ENCODE assay signal across 1 cellular context in the genomic region with DNA sequence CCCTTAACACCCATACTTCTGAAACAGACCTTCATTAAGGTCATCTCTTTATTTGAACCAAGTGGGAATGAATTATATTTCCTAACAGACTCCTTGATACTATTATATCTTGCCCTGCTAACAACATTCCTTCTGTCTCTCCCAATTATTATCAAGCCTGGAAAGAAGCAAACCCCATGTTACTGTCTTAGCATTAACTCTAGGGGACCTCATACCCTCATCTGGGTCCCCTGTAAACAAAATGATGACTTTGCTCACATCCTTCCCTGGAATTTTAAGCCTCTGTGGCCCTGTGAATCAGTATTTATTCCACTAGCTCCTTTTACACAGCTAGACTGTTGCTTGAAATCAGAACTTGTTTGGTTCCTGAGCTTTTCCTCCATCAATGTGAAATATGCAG.
TF ChIP-seq lines count a peak whose summit lies in the region.

No MANE protein-coding gene starts in this region.

TF ChIP-seq in HCT116, 20 proteins besides CTCF, POLR2A, EP300 and RAD21:
- no peak for TF ChIP-seq ZNF274 (IDR thresholded peaks at IDR 0.05; ENCODE audit: low read depth, low read length)
- no peak for TF ChIP-seq ATF3 (IDR thresholded peaks at IDR 0.05)
- TF ChIP-seq FOSL1 (IDR thresholded peaks at IDR 0.05; ENCODE audit: low read depth), result no peak
- TF ChIP-seq SP1 (IDR thresholded peaks at IDR 0.05; ENCODE audit: low read depth), result no peak
- no peak for TF ChIP-seq EZH2 (IDR thresholded peaks at IDR 0.05)
- TF ChIP-seq CEBPB (IDR thresholded peaks at IDR 0.05; ENCODE audit: low read depth), result no peak
- TF ChIP-seq SIN3A (IDR thresholded peaks at IDR 0.05; ENCODE audit: low read depth), result no peak
- TF ChIP-seq POLR2AphosphoS5 (IDR thresholded peaks at IDR 0.05; ENCODE audit: low read depth, low read length), result no peak
- TF ChIP-seq, protein P1, sequence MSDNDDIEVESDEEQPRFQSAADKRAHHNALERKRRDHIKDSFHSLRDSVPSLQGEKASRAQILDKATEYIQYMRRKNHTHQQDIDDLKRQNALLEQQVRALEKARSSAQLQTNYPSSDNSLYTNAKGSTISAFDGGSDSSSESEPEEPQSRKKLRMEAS (IDR thresholded peaks at IDR 0.05), result no peak
- no peak for TF ChIP-seq JUND (IDR thresholded peaks at IDR 0.05)
- TF ChIP-seq SRF (IDR thresholded peaks at IDR 0.05; ENCODE audit: low read depth), result no peak; the same call in 1 of the 2 replicates
- no peak for TF ChIP-seq REST (IDR thresholded peaks at IDR 0.05; ENCODE audit: low read depth)
- TF ChIP-seq ZFX (IDR thresholded peaks at IDR 0.05), result no peak
- no peak for TF ChIP-seq EGR1 (IDR thresholded peaks at IDR 0.05; ENCODE audit: low read depth)
- no peak for TF ChIP-seq TCF7L2 (IDR thresholded peaks at IDR 0.05; ENCODE audit: borderline replicate concordance, extremely low read depth, insufficient read depth, insufficient read length)
- no peak for TF ChIP-seq EZH2phosphoT487 (IDR thresholded peaks at IDR 0.05; ENCODE audit: borderline replicate concordance)
